1 cellular context compared by ENCODE assay signal in the genomic region with DNA sequence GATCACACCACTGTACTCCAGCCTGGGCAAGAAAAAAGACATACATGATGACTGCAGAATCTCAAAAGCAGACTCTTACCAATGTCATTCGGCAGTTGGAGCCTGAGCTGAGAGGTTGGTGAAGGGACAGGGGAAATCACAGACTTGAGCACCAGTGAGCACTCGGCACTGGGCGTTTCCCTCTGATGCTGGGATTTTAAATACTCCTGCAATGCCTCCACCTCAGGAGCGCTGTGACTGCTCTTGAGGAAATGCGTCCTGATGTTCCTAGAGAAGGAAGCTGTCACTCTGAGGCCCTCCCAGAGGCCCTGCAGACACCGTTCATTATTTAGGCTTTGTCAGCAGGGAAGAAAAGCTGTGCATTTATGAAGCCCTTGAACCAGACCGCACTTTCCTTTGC.
TF ChIP-seq lines count a peak whose summit lies in the region.

No MANE protein-coding gene starts in this region.

TF ChIP-seq in GM12878, 131 proteins besides CTCF, POLR2A, EP300 and RAD21 (continued from another document):
- TF ChIP-seq, protein P1, sequence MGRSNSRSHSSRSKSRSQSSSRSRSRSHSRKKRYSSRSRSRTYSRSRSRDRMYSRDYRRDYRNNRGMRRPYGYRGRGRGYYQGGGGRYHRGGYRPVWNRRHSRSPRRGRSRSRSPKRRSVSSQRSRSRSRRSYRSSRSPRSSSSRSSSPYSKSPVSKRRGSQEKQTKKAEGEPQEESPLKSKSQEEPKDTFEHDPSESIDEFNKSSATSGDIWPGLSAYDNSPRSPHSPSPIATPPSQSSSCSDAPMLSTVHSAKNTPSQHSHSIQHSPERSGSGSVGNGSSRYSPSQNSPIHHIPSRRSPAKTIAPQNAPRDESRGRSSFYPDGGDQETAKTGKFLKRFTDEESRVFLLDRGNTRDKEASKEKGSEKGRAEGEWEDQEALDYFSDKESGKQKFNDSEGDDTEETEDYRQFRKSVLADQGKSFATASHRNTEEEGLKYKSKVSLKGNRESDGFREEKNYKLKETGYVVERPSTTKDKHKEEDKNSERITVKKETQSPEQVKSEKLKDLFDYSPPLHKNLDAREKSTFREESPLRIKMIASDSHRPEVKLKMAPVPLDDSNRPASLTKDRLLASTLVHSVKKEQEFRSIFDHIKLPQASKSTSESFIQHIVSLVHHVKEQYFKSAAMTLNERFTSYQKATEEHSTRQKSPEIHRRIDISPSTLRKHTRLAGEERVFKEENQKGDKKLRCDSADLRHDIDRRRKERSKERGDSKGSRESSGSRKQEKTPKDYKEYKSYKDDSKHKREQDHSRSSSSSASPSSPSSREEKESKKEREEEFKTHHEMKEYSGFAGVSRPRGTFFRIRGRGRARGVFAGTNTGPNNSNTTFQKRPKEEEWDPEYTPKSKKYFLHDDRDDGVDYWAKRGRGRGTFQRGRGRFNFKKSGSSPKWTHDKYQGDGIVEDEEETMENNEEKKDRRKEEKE (IDR thresholded peaks at IDR 0.05): no peak
